Comparison of ENCODE assay signal across 26 cellular contexts in genomic region chr17:76541739-76542450, GRCh38. TPM values are rescaled to one million over a fixed set of nuclear protein-coding genes. Genes with fewer than 3 reads are reported as not detected.
A peak's percentile ranks its signal among the peaks of the same experiment; 100 is the strongest.
DNase-seq lines count a peak whose midpoint lies in the region; ATAC-seq and TF ChIP-seq lines count a peak whose summit lies in the region.
"Had no signal": no experiment of that assay in that cellular context is flagged by ENCODE, and none has a peak within 500 bp of the region (broad histone marks: within the 10 kb centered on the region; RNA-seq: fewer than 3 reads in every experiment).

No MANE protein-coding gene starts in this region.

- H2BK15ac ChIP-seq in neuronal stem cell (ENCODE audit: low read length) = no peak overlapping the region

- H2AK5ac ChIP-seq in neuronal stem cell (ENCODE audit: low read depth, low read length) = no peak overlapping the region

- H3K23ac ChIP-seq in neuronal stem cell (ENCODE audit: low read depth, low read length, poor library complexity) = no peak overlapping the region

- H4K8ac ChIP-seq in neuronal stem cell (ENCODE audit: low read depth, low read length) = no peak overlapping the region

- TF ChIP-seq CTCF in RWPE1 (conservative IDR thresholded peaks at IDR 0.05; ENCODE audit: low read depth) = no peak

- H3K9me3 ChIP-seq in BLaER1 treated with 17β-estradiol and CSF1 and Interleukin-3, amounts not matched to agents 10 nM and 100 nM (replicated peaks in 1 of 11) = no peaks in the 10 kb centered on the region
- H3K9me3 ChIP-seq in neuronal stem cell (replicated peaks in 1 of 2; ENCODE audit: control insufficient read depth in 2 of 2, insufficient read depth in 1 of 2, low read depth in 1 of 2, low read length in 2 of 2) = no peaks in the 10 kb centered on the region
- H3K9me3 ChIP-seq: HAP-1, left lung, suprapubic skin, vagina had no signal

- CTCF ChIA-PET in RWPE1 (lab: Yijun Ruan, JAX) = no interaction called here

- no peak overlapping the region for H3K14ac ChIP-seq in neuronal stem cell (ENCODE audit: low read length)

- H2BK12ac ChIP-seq in neuronal stem cell (ENCODE audit: low read length) = no peak overlapping the region

- H4K20me1 ChIP-seq in BLaER1 treated with 17β-estradiol and CSF1 and Interleukin-3, amounts not matched to agents 10 nM and 100 nM = peaks cover 0 to 13% (median 0%) of the 10 kb centered on the region in 11 experiments; a peak in 2 of 22 replicates

- H3K79me1 ChIP-seq in neuronal stem cell (ENCODE audit: low read depth, low read length) = no peaks in the 10 kb centered on the region

- H3K4me3 ChIP-seq in BLaER1 treated with 17β-estradiol and CSF1 and Interleukin-3, amounts not matched to agents 10 nM and 100 nM = no peak overlapping the region
- no peak overlapping the region for H3K4me3 ChIP-seq in neuronal stem cell (ENCODE audit: low read length in 2 of 2)
- H3K4me3 ChIP-seq: HAP-1, left lung, suprapubic skin, vagina had no signal

- H3K36me3 ChIP-seq in BLaER1 treated with 17β-estradiol and CSF1 and Interleukin-3, amounts not matched to agents 10 nM and 100 nM = no peaks in the 10 kb centered on the region
- H3K36me3 ChIP-seq in neuronal stem cell (replicated peaks in 1 of 2; ENCODE audit: control insufficient read depth in 2 of 2, insufficient read depth in 2 of 2, low read length in 2 of 2) = no peaks in the 10 kb centered on the region
- H3K36me3 ChIP-seq: HAP-1, left lung, suprapubic skin, vagina had no signal

- DNase-seq in RWPE1 (ENCODE audit: low spot score) = no peak
- DNase-seq in neuronal stem cell (ENCODE audit: low spot score) = no peak
- no peak for DNase-seq in cortex of kidney (lab: John Stamatoyannopoulos, UW)
- DNase-seq in DMS79 treated with DMSO at 0.1 percent for 48 hours (lab: John Stamatoyannopoulos, UW) = no peak
- DNase-seq in mucosa of gallbladder (ENCODE audit: low spot score) = no peak
- DNase-seq: activated CD4-positive, alpha-beta T cell treated with anti-CD3 and anti-CD28 coated beads, Interleukin-2, amount 10 ng/mL, durations not matched to agents 7 days and 5 days; activated CD8-positive, alpha-beta memory T cell treated with anti-CD3 and anti-CD28 coated beads, Interleukin-2, amount 10 ng/mL, durations not matched to agents 7 days and 5 days; activated naive CD8-positive, alpha-beta T cell treated with anti-CD3 and anti-CD28 coated beads for 36 hours; GDM1; head of caudate nucleus; midbrain; NCI-H1694; NCI-H2227 treated with DMSO at 0.1 percent for 48 hours; NCI-H774; SHP77 treated with DMSO at 0.1 percent for 48 hours; T-cell had no signal

- H3K4ac ChIP-seq in neuronal stem cell (ENCODE audit: low read length) = no peak overlapping the region

- H3K4me2 ChIP-seq in BLaER1 treated with 17β-estradiol and CSF1 and Interleukin-3, amounts not matched to agents 10 nM and 100 nM = peak overlapping the region; percentile 80 to 99 (median 90); a peak in 20 of 22 replicates
- H3K4me2 ChIP-seq in neuronal stem cell (ENCODE audit: insufficient read depth, low read length, poor library complexity, severe bottlenecking) = no peak overlapping the region

- no peak overlapping the region for H4K91ac ChIP-seq in neuronal stem cell (ENCODE audit: low read depth, low read length, poor library complexity)

- POLR2A ChIA-PET in RWPE1 (lab: Yijun Ruan, JAX; ENCODE audit: low non-redundant PET) = no interaction called here

- H3K18ac ChIP-seq in neuronal stem cell (ENCODE audit: low read length) = no peak overlapping the region

- H3K4me1 ChIP-seq in BLaER1 treated with 17β-estradiol and CSF1 and Interleukin-3, amounts not matched to agents 10 nM and 100 nM = peaks cover 71 to 98% (median 96%) of the 10 kb centered on the region in 10 experiments
- peaks cover 13 to 40% of the 10 kb centered on the region in 2 donors for H3K4me1 ChIP-seq in neuronal stem cell (ENCODE audit: control insufficient read depth in 2 of 2, insufficient read depth in 1 of 2, low read depth in 1 of 2, low read length in 2 of 2)

- ATAC-seq in HG02981 (IDR thresholded peaks at IDR 0.05; ENCODE audit: unreplicated experiment) = no peak
- ATAC-seq: activated CD8-positive, alpha-beta memory T cell treated with anti-CD3 and anti-CD28 coated beads, Interleukin-2, amount 10 ng/mL, durations not matched to agents 7 days and 5 days; left lung; T-cell had no signal

- 0 out of 22 replicates have a peak overlapping the region, but pooled peaks of 1 of the 11 experiments have one; percentile 8 for H3K9ac ChIP-seq in BLaER1 treated with 17β-estradiol and CSF1 and Interleukin-3, amounts not matched to agents 10 nM and 100 nM
- no peak overlapping the region for H3K9ac ChIP-seq in neuronal stem cell (ENCODE audit: low read depth, low read length, poor library complexity)

- H3K27ac ChIP-seq in BLaER1 treated with 17β-estradiol and CSF1 and Interleukin-3, amounts not matched to agents 10 nM and 100 nM = no peak overlapping the region
- peak overlapping the region; percentile 84 for H3K27ac ChIP-seq in RWPE1
- H3K27ac ChIP-seq in cingulate gyrus (ENCODE audit: low read depth, low read length) = peak overlapping the region; percentile 95
- H3K27ac ChIP-seq in neuronal stem cell (replicated peaks; ENCODE audit: low read length) = no peak overlapping the region
- H3K27ac ChIP-seq: left lung, suprapubic skin had no signal

- peaks cover 72 to 83% (median 78%) of the 10 kb centered on the region in 11 experiments for H3K27me3 ChIP-seq in BLaER1 treated with 17β-estradiol and CSF1 and Interleukin-3, amounts not matched to agents 10 nM and 100 nM
- peaks cover 9 to 78% (median 40%) of the 10 kb centered on the region in 3 experiments for H3K27me3 ChIP-seq in neuronal stem cell (ENCODE audit: control insufficient read depth in 3 of 3, insufficient read depth in 3 of 3, low read depth in 1 of 3, low read length in 3 of 3)
- H3K27me3 ChIP-seq: vagina had no signal

- H2BK120ac ChIP-seq in neuronal stem cell (ENCODE audit: low read depth, low read length) = peak overlapping the region; percentile 63

- no peak overlapping the region for H2AFZ ChIP-seq in neuronal stem cell (ENCODE audit: low read length)

- no peak overlapping the region for H2BK5ac ChIP-seq in neuronal stem cell (ENCODE audit: low read length)

- no CpG with 5 or more reads among the region's 10 CpGs for WGBS in neuronal stem cell (ENCODE audit: extremely low coverage in 2 of 2, insufficient read length in 2 of 2, insufficient replicate concordance in 1 of 2), 2 donors

RNA-seq across cellular contexts. Expression of gene PRCD, which starts 2.1 kb away (rescaled TPM):
- polyA plus RNA-seq in neuronal stem cell (2013, experiment 1 of 2) = 1.4 TPM
- polyA plus RNA-seq in neuronal stem cell (2013, experiment 2 of 2) = 1.2 TPM
- total RNA-seq in mucosa of gallbladder = 4.3 TPM
- total RNA-seq: activated CD4-positive, alpha-beta T cell treated with anti-CD3 and anti-CD28 coated beads, Interleukin-2, amount 10 ng/mL, durations not matched to agents 7 days and 5 days; activated CD8-positive, alpha-beta memory T cell treated with anti-CD3 and anti-CD28 coated beads, Interleukin-2, amount 10 ng/mL, durations not matched to agents 7 days and 5 days; activated T-helper 1 cell treated with anti-CD3 and anti-CD28 coated beads, Interleukin-12 subunit alpha, Interleukin-12 subunit beta, Interleukin-2, Interleukin-4 antibody, amounts not matched to agents 30 ng/mL and 10 ng/mL and 1 ng/mL, durations not matched to agents 14 hours and 24 hours and 36 hours; endothelial cell of umbilical vein had no signal
- polyA plus RNA-seq: endothelial cell of umbilical vein had no signal

RNA-seq across cellular contexts. Expression of gene CYGB, which starts 4.4 kb away (rescaled TPM):
- 0.98 TPM for polyA plus RNA-seq in neuronal stem cell (2013, experiment 1 of 2)
- polyA plus RNA-seq in neuronal stem cell (2013, experiment 2 of 2) = 0.96 TPM
- 14.7 TPM for total RNA-seq in mucosa of gallbladder
- total RNA-seq: activated CD4-positive, alpha-beta T cell treated with anti-CD3 and anti-CD28 coated beads, Interleukin-2, amount 10 ng/mL, durations not matched to agents 7 days and 5 days; activated CD8-positive, alpha-beta memory T cell treated with anti-CD3 and anti-CD28 coated beads, Interleukin-2, amount 10 ng/mL, durations not matched to agents 7 days and 5 days; activated T-helper 1 cell treated with anti-CD3 and anti-CD28 coated beads, Interleukin-12 subunit alpha, Interleukin-12 subunit beta, Interleukin-2, Interleukin-4 antibody, amounts not matched to agents 30 ng/mL and 10 ng/mL and 1 ng/mL, durations not matched to agents 14 hours and 24 hours and 36 hours had no signal

RNA-seq across cellular contexts. Expression of gene RHBDF2, which starts 40.7 kb away (rescaled TPM):
- 2.4 TPM for polyA plus RNA-seq in neuronal stem cell (2013, experiment 1 of 2)
- polyA plus RNA-seq in neuronal stem cell (2013, experiment 2 of 2) = 2.3 TPM
- total RNA-seq in mucosa of gallbladder = 48.8 TPM

RNA-seq across cellular contexts. Expression of gene ST6GALNAC2, which starts 43.8 kb away (rescaled TPM):
- polyA plus RNA-seq in neuronal stem cell (2013, experiment 1 of 2) = 0.35 TPM
- 0.50 TPM for polyA plus RNA-seq in neuronal stem cell (2013, experiment 2 of 2)
- 2.4 TPM for total RNA-seq in mucosa of gallbladder
- total RNA-seq: activated CD4-positive, alpha-beta T cell treated with anti-CD3 and anti-CD28 coated beads, Interleukin-2, amount 10 ng/mL, durations not matched to agents 7 days and 5 days; activated CD8-positive, alpha-beta memory T cell treated with anti-CD3 and anti-CD28 coated beads, Interleukin-2, amount 10 ng/mL, durations not matched to agents 7 days and 5 days; activated naive CD8-positive, alpha-beta T cell treated with anti-CD3 and anti-CD28 coated beads for 36 hours; activated T-helper 1 cell treated with anti-CD3 and anti-CD28 coated beads, Interleukin-12 subunit alpha, Interleukin-12 subunit beta, Interleukin-2, Interleukin-4 antibody, amounts not matched to agents 30 ng/mL and 10 ng/mL and 1 ng/mL, durations not matched to agents 14 hours and 24 hours and 36 hours; OCI-LY7 had no signal

Comparison
In these comparisons a context has a peak if more than half of its experiments do, and no peak if none do; other contexts are left out.
1. H3K27ac ChIP-seq: peak in RWPE1 (single experiment) and cingulate gyrus (single experiment); none in BLaER1 treated with 17β-estradiol and CSF1 and Interleukin-3, amounts not matched to agents 10 nM and 100 nM (0 of 11) and neuronal stem cell (single experiment).